ENCODE assay signal across 8 cellular contexts in the genomic region with DNA sequence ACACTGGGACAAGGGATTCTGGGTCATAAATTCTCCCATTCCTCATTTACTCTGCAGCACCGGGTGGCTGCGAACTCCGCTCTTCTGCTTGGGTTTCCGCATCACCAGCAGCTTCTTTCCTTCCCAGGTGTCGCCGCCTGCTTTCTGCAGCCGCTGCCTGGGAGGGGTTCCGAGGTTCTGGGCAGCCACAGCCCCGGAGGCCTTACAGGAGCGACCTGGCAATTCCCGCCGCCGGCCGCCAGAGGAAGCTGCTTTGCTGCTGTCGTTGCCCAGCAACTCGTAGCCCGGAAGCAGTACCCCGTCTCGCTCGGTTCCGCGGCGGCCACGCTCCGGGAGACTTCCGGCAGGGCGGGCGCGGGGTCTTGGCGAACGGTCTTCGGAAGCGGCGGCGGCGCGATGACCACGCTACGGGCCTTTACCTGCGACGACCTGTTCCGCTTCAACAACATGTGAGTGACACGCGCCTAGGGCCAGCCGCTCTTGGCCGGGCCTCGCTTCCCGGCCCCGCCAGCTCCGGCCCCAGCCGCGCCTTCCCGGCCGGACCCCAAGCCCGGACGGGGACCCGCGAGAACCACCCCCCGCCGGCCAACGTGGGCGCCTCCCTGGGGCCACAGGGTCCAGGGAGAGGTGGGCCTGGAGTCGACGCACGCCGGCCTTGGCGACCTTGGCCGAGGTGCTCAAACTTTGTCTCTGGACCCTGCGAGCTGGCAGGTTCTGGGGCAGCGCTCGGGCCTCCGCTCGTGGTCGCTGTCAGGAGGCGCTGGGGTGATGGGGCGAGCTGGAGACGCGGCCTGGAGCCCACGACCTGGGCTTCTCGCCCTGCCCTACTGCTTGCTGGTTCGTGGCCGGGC. TPM values are rescaled to one million over a fixed set of nuclear protein-coding genes. Genes with fewer than 3 reads are reported as not detected.
A peak's percentile ranks its signal among the peaks of the same experiment; 100 is the strongest.
DNase-seq lines count a peak whose midpoint lies in the region; ATAC-seq, FAIRE-seq and TF ChIP-seq lines count a peak whose summit lies in the region.

A gene with protein sequence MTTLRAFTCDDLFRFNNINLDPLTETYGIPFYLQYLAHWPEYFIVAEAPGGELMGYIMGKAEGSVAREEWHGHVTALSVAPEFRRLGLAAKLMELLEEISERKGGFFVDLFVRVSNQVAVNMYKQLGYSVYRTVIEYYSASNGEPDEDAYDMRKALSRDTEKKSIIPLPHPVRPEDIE (plus strand): TSS at position 362 of the 851 bp plus-strand sequence. CDS start 35 bp downstream, at position 397.

- in situ Hi-C loops in GM18951 (cut with MboI; ENCODE audit: low sequenced_read_pairs, unreplicated experiment) = no loop called here

- TF ChIP-seq POLR2A in GM18951 (IDR thresholded peaks at IDR 0.05; ENCODE audit: extremely low read depth, insufficient read depth, insufficient read length) = peak; percentile 66

- H3K9me3 ChIP-seq in kidney (ENCODE audit: control insufficient read depth in 1 of 2, low read length in 2 of 2) = no peaks in the 10 kb centered on the region

- no peaks in the 10 kb centered on the region for H3K36me3 ChIP-seq in kidney (ENCODE audit: control insufficient read depth in 1 of 2, insufficient read depth in 2 of 2, low read length in 2 of 2)

- FAIRE-seq in kidney (lab: Jason Lieb, UNC) = no peak

- peak; percentile 97 for ATAC-seq in HG03196 (IDR thresholded peaks at IDR 0.05; ENCODE audit: unreplicated experiment)

- peaks cover 11 to 18% of the 10 kb centered on the region in 2 donors for H3K4me1 ChIP-seq in kidney (ENCODE audit: control insufficient read depth in 1 of 2, insufficient read depth in 1 of 2, low read depth in 1 of 2, low read length in 2 of 2)

- DNase-seq in AG20443 (ENCODE audit: low spot score) = peak; percentile 99
- DNase-seq in NCI-H345 treated with DMSO at 0.1 percent for 48 hours (lab: John Stamatoyannopoulos, UW; ENCODE audit: unreplicated experiment) = peak; percentile 92
- DNase-seq in activated CD4-positive, CD25-positive, alpha-beta regulatory T cell treated with anti-CD3 and anti-CD28 coated beads, Interleukin-2, amount 50 U/mL, for 72 hours = peak; percentile 86
- peak; percentile 73 to 84 for DNase-seq in cerebellar nuclear complex (lab: John Stamatoyannopoulos, UW)
- peak; percentile 98 for DNase-seq in kidney
- DNase-seq in stimulated activated CD4-positive, alpha-beta T cell treated with anti-CD3 and anti-CD28 coated beads, Interleukin-15, amount 100 ng/mL, for 24 hours = peak; percentile 96

- peak within 1 kb of the TSS; percentile 54 to 73 for H3K27ac ChIP-seq in kidney (ENCODE audit: low read depth in 2 of 2, low read length in 2 of 2)

- intact Hi-C loops in kidney (cut with DNase I) = no loop called here

- peak within 1 kb of the TSS; percentile 89 to 92 for H3K4me3 ChIP-seq in kidney (ENCODE audit: low read length in 2 of 2)

- peak; percentile 68 for TF ChIP-seq CTCF in kidney (IDR thresholded peaks at IDR 0.05; ENCODE audit: borderline replicate concordance, extremely low read depth, insufficient read depth)

- H3K9ac ChIP-seq in kidney (ENCODE audit: low read length in 2 of 2) = peak within 1 kb of the TSS; percentile 78 to 87

RNA-seq across cellular contexts. Expression of the gene that starts here (rescaled TPM):
- total RNA-seq in kidney = 72.8 TPM
- 104 TPM for polyA plus RNA-seq in kidney (ENCODE audit: insufficient read depth, low read depth, low replicate concordance)

Comparison
In these comparisons a context has a peak if more than half of its experiments do, and no peak if none do; other contexts are left out.
1. Peak in every context shown above with its lines: DNase-seq, ATAC-seq, H3K4me3 ChIP-seq and H3K27ac ChIP-seq.